ENCODE assay signal across 9 cellular contexts in genomic region chr9:121499427-121500164, GRCh38. TPM values are rescaled to one million over a fixed set of nuclear protein-coding genes. Genes with fewer than 3 reads are reported as not detected.
DNase-seq lines count a peak whose midpoint lies in the region; ATAC-seq lines count a peak whose summit lies in the region.
"Had no signal": no experiment of that assay in that cellular context is flagged by ENCODE, and none has a peak within 500 bp of the region (broad histone marks: within the 10 kb centered on the region; RNA-seq: fewer than 3 reads in every experiment).

TSS of gene GGTA1 (minus strand) at chr9:121499844. CDS start at chr9:121467922, 31,922 bp downstream.

- H3K4me2 ChIP-seq in neuronal stem cell (ENCODE audit: insufficient read depth, low read length, poor library complexity, severe bottlenecking): peak within 1 kb of the TSS; percentile 99

- H3K23ac ChIP-seq in neuronal stem cell (ENCODE audit: low read depth, low read length, poor library complexity): peak within 1 kb of the TSS; percentile 44

- intact Hi-C loops in head of caudate nucleus (cut with DNase I): no loop called here

- H2AFZ ChIP-seq in neuronal stem cell (ENCODE audit: low read length): peak within 1 kb of the TSS; percentile 96

- no peaks in the 10 kb centered on the region for H3K79me1 ChIP-seq in neuronal stem cell (ENCODE audit: low read depth, low read length)

- peaks cover 9 to 14% of the 10 kb centered on the region in 2 donors for H3K4me1 ChIP-seq in neuronal stem cell (ENCODE audit: control insufficient read depth in 2 of 2, insufficient read depth in 1 of 2, low read depth in 1 of 2, low read length in 2 of 2)

- H3K4me1 Mint-ChIP-seq in activated naive CD8-positive, alpha-beta T cell treated with anti-CD3 and anti-CD28 coated beads for 36 hours: peaks cover 16% of the 10 kb centered on the region

- H2BK5ac ChIP-seq in neuronal stem cell (ENCODE audit: low read length): peak within 1 kb of the TSS; percentile 79

- ATAC-seq in HG03280 (IDR thresholded peaks at IDR 0.05; ENCODE audit: unreplicated experiment): no peak
- ATAC-seq in GM19328 (IDR thresholded peaks at IDR 0.05; ENCODE audit: unreplicated experiment): no peak

- H3K27ac Mint-ChIP-seq in activated naive CD8-positive, alpha-beta T cell treated with anti-CD3 and anti-CD28 coated beads for 36 hours: no peak within 1 kb of the TSS

- H3K9me3 Mint-ChIP-seq in activated naive CD8-positive, alpha-beta T cell treated with anti-CD3 and anti-CD28 coated beads for 36 hours: peaks cover 4% of the 10 kb centered on the region

- peak within 1 kb of the TSS; percentile 44 for H2BK15ac ChIP-seq in neuronal stem cell (ENCODE audit: low read length)

- H3K27me3 Mint-ChIP-seq in activated naive CD8-positive, alpha-beta T cell treated with anti-CD3 and anti-CD28 coated beads for 36 hours: peaks cover 72% of the 10 kb centered on the region

- WGBS in neuronal stem cell (ENCODE audit: extremely low coverage in 2 of 2, insufficient read length in 2 of 2, insufficient replicate concordance in 1 of 2), 2 donors: no CpG with 5 or more reads among the region's 72 CpGs

- no peak within 1 kb of the TSS for H3K4ac ChIP-seq in neuronal stem cell (ENCODE audit: low read length)

- no peak within 1 kb of the TSS for H3K27ac ChIP-seq in neuronal stem cell (replicated peaks; ENCODE audit: low read length)

- no peak within 1 kb of the TSS for H4K91ac ChIP-seq in neuronal stem cell (ENCODE audit: low read depth, low read length, poor library complexity)

- DNase-seq in NCI-H2081 (lab: John Stamatoyannopoulos, UW) (peak; percentile 19 to 46), NCI-H2081 treated with DMSO at 0.1 percent for 48 hours (lab: John Stamatoyannopoulos, UW) (no peak), NCI-H1105 (lab: John Stamatoyannopoulos, UW) (peak; percentile 51), head of caudate nucleus (peak in 34 of 42 donors; percentile 11 to 61 (median 35)), neuronal stem cell (ENCODE audit: low spot score) (peak; percentile 54)
- DNase-seq in activated naive CD8-positive, alpha-beta T cell treated with anti-CD3 and anti-CD28 coated beads for 36 hours: peak; percentile 23
- DNase-seq: DND-41 had no signal

- peak within 1 kb of the TSS; percentile 72 for H3K4me3 Mint-ChIP-seq in activated naive CD8-positive, alpha-beta T cell treated with anti-CD3 and anti-CD28 coated beads for 36 hours

- peak within 1 kb of the TSS; percentile 32 for H4K8ac ChIP-seq in neuronal stem cell (ENCODE audit: low read depth, low read length)

- H2BK12ac ChIP-seq in neuronal stem cell (ENCODE audit: low read length): no peak within 1 kb of the TSS

- H3K9me3 ChIP-seq in neuronal stem cell (replicated peaks in 1 of 2; ENCODE audit: control insufficient read depth in 2 of 2, insufficient read depth in 1 of 2, low read depth in 1 of 2, low read length in 2 of 2): peaks cover 0 to 5% of the 10 kb centered on the region in 2 donors

- H3K36me3 Mint-ChIP-seq in activated naive CD8-positive, alpha-beta T cell treated with anti-CD3 and anti-CD28 coated beads for 36 hours: no peaks in the 10 kb centered on the region

- peak within 1 kb of the TSS; percentile 58 for H2AK5ac ChIP-seq in neuronal stem cell (ENCODE audit: low read depth, low read length)

- H3K14ac ChIP-seq in neuronal stem cell (ENCODE audit: low read length): peak within 1 kb of the TSS; percentile 66

- H3K36me3 ChIP-seq in neuronal stem cell (replicated peaks in 1 of 2; ENCODE audit: control insufficient read depth in 2 of 2, insufficient read depth in 2 of 2, low read length in 2 of 2): no peaks in the 10 kb centered on the region

- peak within 1 kb of the TSS; percentile 33 to 80 for H3K4me3 ChIP-seq in neuronal stem cell (ENCODE audit: low read length in 2 of 2)

- peak within 1 kb of the TSS; percentile 86 for H3K9ac ChIP-seq in neuronal stem cell (ENCODE audit: low read depth, low read length, poor library complexity)

- H3K27me3 ChIP-seq in neuronal stem cell (ENCODE audit: control insufficient read depth in 3 of 3, insufficient read depth in 3 of 3, low read depth in 1 of 3, low read length in 3 of 3): peaks cover 14 to 59% (median 30%) of the 10 kb centered on the region in 3 experiments

- peak within 1 kb of the TSS; percentile 81 for H3K18ac ChIP-seq in neuronal stem cell (ENCODE audit: low read length)

- H2BK120ac ChIP-seq in neuronal stem cell (ENCODE audit: low read depth, low read length): no peak within 1 kb of the TSS

RNA-seq across cellular contexts. Expression of gene GGTA1, which starts in this region (rescaled TPM):
- total RNA-seq in activated naive CD8-positive, alpha-beta T cell treated with anti-CD3 and anti-CD28 coated beads for 36 hours: not detected
- polyA plus RNA-seq in neuronal stem cell (2013, experiment 1 of 2): 0.40 TPM
- 0.47 TPM for polyA plus RNA-seq in neuronal stem cell (2013, experiment 2 of 2)

Comparison
In these comparisons a context has a peak if more than half of its experiments do, and no peak if none do; other contexts are left out.
1. Peak in DNase-seq in activated naive CD8-positive, alpha-beta T cell treated with anti-CD3 and anti-CD28 coated beads for 36 hours; RNA of the gene not detected or under 1 TPM.